ENCODE assay signal across 1 cellular context in the genomic region with DNA sequence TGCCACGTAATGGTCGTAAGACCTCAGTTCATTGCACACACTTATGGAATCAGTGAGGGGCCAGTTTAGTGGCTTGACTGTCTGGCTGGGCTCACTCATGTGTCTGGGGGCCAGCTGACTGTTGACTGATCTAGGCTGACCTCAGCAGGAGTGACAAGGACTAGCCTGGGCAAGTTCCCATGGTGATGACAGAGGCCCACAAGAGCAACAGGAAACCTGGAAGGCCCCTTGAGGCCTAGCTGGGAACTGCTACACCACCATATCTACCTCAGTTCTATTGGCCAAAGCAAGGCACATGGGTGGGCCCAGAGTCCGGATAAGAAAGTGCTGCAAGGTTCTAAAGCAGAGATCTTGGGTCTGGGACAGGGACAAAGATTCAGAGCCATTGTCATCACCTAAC.
TF ChIP-seq lines count a peak whose summit lies in the region.

No MANE protein-coding gene starts in this region.

TF ChIP-seq in HepG2, 621 proteins besides CTCF, POLR2A, EP300 and RAD21 (continued from another document):
- TF ChIP-seq, protein P1, sequence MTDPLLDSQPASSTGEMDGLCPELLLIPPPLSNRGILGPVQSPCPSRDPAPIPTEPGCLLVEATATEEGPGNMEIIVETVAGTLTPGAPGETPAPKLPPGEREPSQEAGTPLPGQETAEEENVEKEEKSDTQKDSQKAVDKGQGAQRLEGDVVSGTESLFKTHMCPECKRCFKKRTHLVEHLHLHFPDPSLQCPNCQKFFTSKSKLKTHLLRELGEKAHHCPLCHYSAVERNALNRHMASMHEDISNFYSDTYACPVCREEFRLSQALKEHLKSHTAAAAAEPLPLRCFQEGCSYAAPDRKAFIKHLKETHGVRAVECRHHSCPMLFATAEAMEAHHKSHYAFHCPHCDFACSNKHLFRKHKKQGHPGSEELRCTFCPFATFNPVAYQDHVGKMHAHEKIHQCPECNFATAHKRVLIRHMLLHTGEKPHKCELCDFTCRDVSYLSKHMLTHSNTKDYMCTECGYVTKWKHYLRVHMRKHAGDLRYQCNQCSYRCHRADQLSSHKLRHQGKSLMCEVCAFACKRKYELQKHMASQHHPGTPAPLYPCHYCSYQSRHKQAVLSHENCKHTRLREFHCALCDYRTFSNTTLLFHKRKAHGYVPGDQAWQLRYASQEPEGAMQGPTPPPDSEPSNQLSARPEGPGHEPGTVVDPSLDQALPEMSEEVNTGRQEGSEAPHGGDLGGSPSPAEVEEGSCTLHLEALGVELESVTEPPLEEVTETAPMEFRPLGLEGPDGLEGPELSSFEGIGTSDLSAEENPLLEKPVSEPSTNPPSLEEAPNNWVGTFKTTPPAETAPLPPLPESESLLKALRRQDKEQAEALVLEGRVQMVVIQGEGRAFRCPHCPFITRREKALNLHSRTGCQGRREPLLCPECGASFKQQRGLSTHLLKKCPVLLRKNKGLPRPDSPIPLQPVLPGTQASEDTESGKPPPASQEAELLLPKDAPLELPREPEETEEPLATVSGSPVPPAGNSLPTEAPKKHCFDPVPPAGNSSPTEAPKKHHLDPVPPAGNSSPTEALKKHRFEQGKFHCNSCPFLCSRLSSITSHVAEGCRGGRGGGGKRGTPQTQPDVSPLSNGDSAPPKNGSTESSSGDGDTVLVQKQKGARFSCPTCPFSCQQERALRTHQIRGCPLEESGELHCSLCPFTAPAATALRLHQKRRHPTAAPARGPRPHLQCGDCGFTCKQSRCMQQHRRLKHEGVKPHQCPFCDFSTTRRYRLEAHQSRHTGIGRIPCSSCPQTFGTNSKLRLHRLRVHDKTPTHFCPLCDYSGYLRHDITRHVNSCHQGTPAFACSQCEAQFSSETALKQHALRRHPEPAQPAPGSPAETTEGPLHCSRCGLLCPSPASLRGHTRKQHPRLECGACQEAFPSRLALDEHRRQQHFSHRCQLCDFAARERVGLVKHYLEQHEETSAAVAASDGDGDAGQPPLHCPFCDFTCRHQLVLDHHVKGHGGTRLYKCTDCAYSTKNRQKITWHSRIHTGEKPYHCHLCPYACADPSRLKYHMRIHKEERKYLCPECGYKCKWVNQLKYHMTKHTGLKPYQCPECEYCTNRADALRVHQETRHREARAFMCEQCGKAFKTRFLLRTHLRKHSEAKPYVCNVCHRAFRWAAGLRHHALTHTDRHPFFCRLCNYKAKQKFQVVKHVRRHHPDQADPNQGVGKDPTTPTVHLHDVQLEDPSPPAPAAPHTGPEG (CRISPR knock-in tag; IDR thresholded peaks at IDR 0.05), result no peak
- TF ChIP-seq KAT2B (IDR thresholded peaks at IDR 0.05; ENCODE audit: borderline replicate concordance, low read depth, low read length) (no peak), KLF6 (CRISPR knock-in tag; IDR thresholded peaks at IDR 0.05) (no peak), ETV5 (CRISPR knock-in tag; IDR thresholded peaks at IDR 0.05; ENCODE audit: borderline replicate concordance) (peak; percentile 66), GLI4 (CRISPR knock-in tag; IDR thresholded peaks at IDR 0.05; ENCODE audit: borderline replicate concordance) (no peak), ZFP41 (CRISPR knock-in tag; IDR thresholded peaks at IDR 0.05; ENCODE audit: borderline replicate concordance) (no peak), FOSL2 (CRISPR knock-in tag; IDR thresholded peaks at IDR 0.05) (peak; percentile 43; the same call in 1 of the 2 replicates), TBX2 (CRISPR knock-in tag; IDR thresholded peaks at IDR 0.05; ENCODE audit: borderline replicate concordance) (peak; percentile 37; the same call in 1 of the 2 replicates), ZMAT3 (CRISPR knock-in tag; conservative IDR thresholded peaks at IDR 0.05) (no peak)
- TF ChIP-seq, protein P2, sequence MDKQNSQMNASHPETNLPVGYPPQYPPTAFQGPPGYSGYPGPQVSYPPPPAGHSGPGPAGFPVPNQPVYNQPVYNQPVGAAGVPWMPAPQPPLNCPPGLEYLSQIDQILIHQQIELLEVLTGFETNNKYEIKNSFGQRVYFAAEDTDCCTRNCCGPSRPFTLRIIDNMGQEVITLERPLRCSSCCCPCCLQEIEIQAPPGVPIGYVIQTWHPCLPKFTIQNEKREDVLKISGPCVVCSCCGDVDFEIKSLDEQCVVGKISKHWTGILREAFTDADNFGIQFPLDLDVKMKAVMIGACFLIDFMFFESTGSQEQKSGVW (CRISPR knock-in tag; IDR thresholded peaks at IDR 0.05; ENCODE audit: borderline replicate concordance), result no peak
- TF ChIP-seq, protein P3, sequence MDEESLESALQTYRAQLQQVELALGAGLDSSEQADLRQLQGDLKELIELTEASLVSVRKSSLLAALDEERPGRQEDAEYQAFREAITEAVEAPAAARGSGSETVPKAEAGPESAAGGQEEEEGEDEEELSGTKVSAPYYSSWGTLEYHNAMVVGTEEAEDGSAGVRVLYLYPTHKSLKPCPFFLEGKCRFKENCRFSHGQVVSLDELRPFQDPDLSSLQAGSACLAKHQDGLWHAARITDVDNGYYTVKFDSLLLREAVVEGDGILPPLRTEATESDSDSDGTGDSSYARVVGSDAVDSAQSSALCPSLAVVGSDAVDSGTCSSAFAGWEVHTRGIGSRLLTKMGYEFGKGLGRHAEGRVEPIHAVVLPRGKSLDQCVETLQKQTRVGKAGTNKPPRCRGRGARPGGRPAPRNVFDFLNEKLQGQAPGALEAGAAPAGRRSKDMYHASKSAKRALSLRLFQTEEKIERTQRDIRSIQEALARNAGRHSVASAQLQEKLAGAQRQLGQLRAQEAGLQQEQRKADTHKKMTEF (CRISPR knock-in tag; IDR thresholded peaks at IDR 0.05), result peak; percentile 34; the same call in 1 of the 2 replicates
- TF ChIP-seq, protein P4, sequence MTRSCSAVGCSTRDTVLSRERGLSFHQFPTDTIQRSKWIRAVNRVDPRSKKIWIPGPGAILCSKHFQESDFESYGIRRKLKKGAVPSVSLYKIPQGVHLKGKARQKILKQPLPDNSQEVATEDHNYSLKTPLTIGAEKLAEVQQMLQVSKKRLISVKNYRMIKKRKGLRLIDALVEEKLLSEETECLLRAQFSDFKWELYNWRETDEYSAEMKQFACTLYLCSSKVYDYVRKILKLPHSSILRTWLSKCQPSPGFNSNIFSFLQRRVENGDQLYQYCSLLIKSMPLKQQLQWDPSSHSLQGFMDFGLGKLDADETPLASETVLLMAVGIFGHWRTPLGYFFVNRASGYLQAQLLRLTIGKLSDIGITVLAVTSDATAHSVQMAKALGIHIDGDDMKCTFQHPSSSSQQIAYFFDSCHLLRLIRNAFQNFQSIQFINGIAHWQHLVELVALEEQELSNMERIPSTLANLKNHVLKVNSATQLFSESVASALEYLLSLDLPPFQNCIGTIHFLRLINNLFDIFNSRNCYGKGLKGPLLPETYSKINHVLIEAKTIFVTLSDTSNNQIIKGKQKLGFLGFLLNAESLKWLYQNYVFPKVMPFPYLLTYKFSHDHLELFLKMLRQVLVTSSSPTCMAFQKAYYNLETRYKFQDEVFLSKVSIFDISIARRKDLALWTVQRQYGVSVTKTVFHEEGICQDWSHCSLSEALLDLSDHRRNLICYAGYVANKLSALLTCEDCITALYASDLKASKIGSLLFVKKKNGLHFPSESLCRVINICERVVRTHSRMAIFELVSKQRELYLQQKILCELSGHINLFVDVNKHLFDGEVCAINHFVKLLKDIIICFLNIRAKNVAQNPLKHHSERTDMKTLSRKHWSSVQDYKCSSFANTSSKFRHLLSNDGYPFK (CRISPR knock-in tag; IDR thresholded peaks at IDR 0.05; ENCODE audit: borderline replicate concordance), result no peak
